28 cellular contexts compared by ENCODE assay signal in the genomic region with DNA sequence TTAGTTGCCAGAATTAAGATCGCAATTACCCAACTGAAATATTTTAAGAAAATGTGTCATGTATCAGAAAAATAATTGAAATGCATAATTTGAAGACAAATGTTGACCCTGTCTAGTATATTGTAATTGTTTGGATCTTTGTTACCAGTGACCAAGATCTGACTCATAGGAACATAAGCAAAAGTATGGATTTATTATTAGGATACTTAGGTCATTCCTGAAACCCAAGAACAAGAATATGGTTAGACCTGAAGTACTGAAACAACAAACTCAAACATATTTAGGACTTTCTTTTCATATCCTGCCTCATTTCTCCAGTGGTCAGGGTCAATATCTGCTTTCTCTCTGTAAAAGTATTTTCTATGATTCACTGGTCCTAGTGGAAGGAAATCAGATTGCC.
"Had no signal": no experiment of that assay in that cellular context is flagged by ENCODE, and none has a peak within 500 bp of the region (broad histone marks: within the 10 kb centered on the region; RNA-seq: fewer than 3 reads in every experiment).

No MANE protein-coding gene starts in this region.

- H3K4me3 Mint-ChIP-seq: activated CD8-positive, alpha-beta memory T cell treated with anti-CD3 and anti-CD28 coated beads, Interleukin-2, amount 10 ng/mL, durations not matched to agents 7 days and 5 days; activated naive CD4-positive, alpha-beta T cell treated with anti-CD3 and anti-CD28 coated beads for 36 hours; activated naive CD8-positive, alpha-beta T cell; activated T-helper 17 cell treated with anti-CD3 and anti-CD28 coated beads, Interleukin-2, amount 50 U/mL, for 72 hours had no signal

- H3K27me3 ChIP-seq: SJSA1 had no signal

- H3K9me3 Mint-ChIP-seq: activated T-helper 17 cell treated with anti-CD3 and anti-CD28 coated beads, Interleukin-2, amount 50 U/mL, for 72 hours had no signal

- H3K4me2 ChIP-seq: KMS-11 had no signal

- H3K36me3 Mint-ChIP-seq: activated CD8-positive, alpha-beta memory T cell treated with anti-CD3 and anti-CD28 coated beads, Interleukin-2, amount 10 ng/mL, durations not matched to agents 7 days and 5 days; activated naive CD8-positive, alpha-beta T cell had no signal

- H3K9ac ChIP-seq: KMS-11 had no signal

- DNase-seq: activated CD4-positive, alpha-beta T cell treated with anti-CD3 and anti-CD28 coated beads for 48 hours; activated CD4-positive, alpha-beta T cell treated with anti-CD3 and anti-CD28 coated beads, Interleukin-2, amount 50 U/mL, for 4 hours; activated CD4-positive, CD25-positive, alpha-beta regulatory T cell treated with anti-CD3 and anti-CD28 coated beads, Interleukin-2, amount 50 U/mL, for 72 hours; activated CD8-positive, alpha-beta memory T cell treated with anti-CD3 and anti-CD28 coated beads, Interleukin-2, amount 10 ng/mL, durations not matched to agents 7 days and 5 days; activated gamma-delta T cell; activated naive CD4-positive, alpha-beta T cell treated with anti-CD3 and anti-CD28 coated beads for 36 hours; activated T-cell treated with anti-CD3 and anti-CD28 coated beads, Interleukin-2, amount 50 U/mL, for 48 hours; amygdala; central memory CD4-positive, alpha-beta T cell; MV-4-11; NCI-H1092 treated with DMSO at 0.1 percent for 48 hours; NCI-H1417 treated with DMSO at 0.1 percent for 48 hours; NCI-H1694; NCI-H2029; NCI-H2107; NCI-H2171 treated with DMSO at 0.1 percent for 48 hours; NCI-H526; NCI-H774; SHP77; SW 1271 had no signal

- H3K27me3 Mint-ChIP-seq: activated CD8-positive, alpha-beta memory T cell treated with anti-CD3 and anti-CD28 coated beads, Interleukin-2, amount 10 ng/mL, durations not matched to agents 7 days and 5 days; activated naive CD8-positive, alpha-beta T cell; activated T-helper 17 cell treated with anti-CD3 and anti-CD28 coated beads, Interleukin-2, amount 50 U/mL, for 72 hours had no signal

- H3K4me3 ChIP-seq: SJSA1 had no signal

- H3K36me3 ChIP-seq: SJSA1 had no signal

- H3K27ac Mint-ChIP-seq: activated CD8-positive, alpha-beta memory T cell treated with anti-CD3 and anti-CD28 coated beads, Interleukin-2, amount 10 ng/mL, durations not matched to agents 7 days and 5 days; activated naive CD4-positive, alpha-beta T cell treated with anti-CD3 and anti-CD28 coated beads for 36 hours; activated naive CD8-positive, alpha-beta T cell; activated T-helper 17 cell treated with anti-CD3 and anti-CD28 coated beads, Interleukin-2, amount 50 U/mL, for 72 hours had no signal

- FAIRE-seq: bronchial epithelial cell had no signal

- H3K27ac ChIP-seq: KMS-11, RWPE1, SJSA1 had no signal

- ATAC-seq: activated CD8-positive, alpha-beta memory T cell treated with anti-CD3 and anti-CD28 coated beads, Interleukin-2, amount 10 ng/mL, durations not matched to agents 7 days and 5 days; activated T-helper 17 cell treated with anti-CD3 and anti-CD28 coated beads, Interleukin-2, amount 50 U/mL, for 72 hours; Panc1; SK-N-SH treated with all-trans-retinoic acid at 6 μM for 48 hours had no signal

- H3K4me1 Mint-ChIP-seq: activated CD8-positive, alpha-beta memory T cell treated with anti-CD3 and anti-CD28 coated beads, Interleukin-2, amount 10 ng/mL, durations not matched to agents 7 days and 5 days; activated T-helper 17 cell treated with anti-CD3 and anti-CD28 coated beads, Interleukin-2, amount 50 U/mL, for 72 hours had no signal
